In the genomic region with DNA sequence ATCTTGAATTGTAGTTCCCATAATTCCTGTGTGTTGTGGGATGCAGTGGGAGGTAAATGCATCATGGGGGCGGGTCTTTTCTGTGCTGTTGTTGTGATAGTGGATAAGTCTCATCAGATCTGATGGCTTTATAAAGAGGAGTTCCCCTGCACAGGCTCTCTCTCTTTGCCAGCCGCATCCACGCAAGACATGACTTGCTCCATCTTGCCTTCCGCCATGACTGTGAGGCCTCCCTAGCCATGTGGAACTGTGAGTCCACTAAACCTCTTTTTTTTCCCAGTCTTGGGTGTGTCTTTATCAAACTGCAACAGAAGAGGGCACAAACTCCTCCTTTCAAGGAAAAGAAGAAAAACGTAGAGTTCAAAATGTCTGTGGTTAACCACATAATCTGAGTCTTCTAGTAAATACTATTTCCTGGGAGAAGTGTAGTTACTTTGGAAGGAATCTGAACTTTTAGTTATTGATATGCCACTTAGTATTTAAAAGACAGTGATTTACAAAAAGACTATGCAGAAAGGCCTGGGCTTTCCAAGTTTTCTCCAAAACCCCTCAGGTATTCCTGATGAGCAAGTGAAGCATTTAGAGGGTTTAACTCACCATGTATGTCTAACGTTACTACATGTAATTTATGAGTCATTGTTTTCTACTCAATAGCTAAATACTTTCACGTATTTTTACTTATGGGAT, we compare ENCODE assay signal across 13 cellular contexts. TPM values are rescaled to one million over a fixed set of nuclear protein-coding genes. Genes with fewer than 3 reads are reported as not detected.
DNase-seq lines count a peak whose midpoint lies in the region; ATAC-seq, FAIRE-seq and TF ChIP-seq lines count a peak whose summit lies in the region.
"Had no signal": no experiment of that assay in that cellular context is flagged by ENCODE, and none has a peak within 500 bp of the region (broad histone marks: within the 10 kb centered on the region; RNA-seq: fewer than 3 reads in every experiment).

No MANE protein-coding gene starts in this region.

- H3K9me2 ChIP-seq in PC-3 (replicated peaks; ENCODE audit: low read length): no peaks in the 10 kb centered on the region

- H3K27me3 ChIP-seq in PC-3 (ENCODE audit: low read length): no peaks in the 10 kb centered on the region
- H3K27me3 ChIP-seq in tibial nerve: no peaks in the 10 kb centered on the region

- TF ChIP-seq EP300 in tibial nerve (IDR thresholded peaks at IDR 0.05): peak in 1 of 2 donors; percentile 61

- WGBS in tibial nerve, 2 donors: 67 to 78% methylated on average over 7 of the region's 7 CpGs

- H4K20me1 ChIP-seq in PC-3 (ENCODE audit: low read length): no peaks in the 10 kb centered on the region

- H3K36me3 Mint-ChIP-seq in natural killer cell treated with Interleukin-12 subunit alpha and Interleukin-12 subunit beta and Interleukin-15 and Interleukin-18, amount 100 ng/mL, for 72 hours: peaks cover 33% of the 10 kb centered on the region
- H3K36me3 Mint-ChIP-seq: stimulated activated naive B cell treated with anti-CD40 and anti-IgM and Interleukin-4, amounts not matched to agents 10 μg/mL and 1 μg/mL and 100 μg/mL, for 72 hours had no signal

- H3K4me1 ChIP-seq in PC-3 (ENCODE audit: insufficient read depth, low read length) (peaks cover 15% of the 10 kb centered on the region; the same call in 1 of the 2 replicates), tibial nerve (peaks cover 0 to 30% (median 4%) of the 10 kb centered on the region in 4 donors)

- H3K9me3 ChIP-seq in PC-3 (ENCODE audit: low read length) (no peaks in the 10 kb centered on the region), tibial nerve (no peaks in the 10 kb centered on the region)

- TF ChIP-seq CTCF in PC-3 (conservative IDR thresholded peaks at IDR 0.05; ENCODE audit: low read depth, low read length) (no peak), tibial nerve (IDR thresholded peaks at IDR 0.05) (no peak)

- POLR2A ChIA-PET in PC-3 (lab: Charles Lee; ENCODE audit: unreplicated experiment): interaction anchor here (0.7 kb wide), 2 partner anchors 153 to 1366 kb away, joined by 3 read pairs; no protein-coding TSS in a partner anchor

- no peak for TF ChIP-seq POLR2A in tibial nerve (IDR thresholded peaks at IDR 0.05)

- intact Hi-C loops in PC-3 (cut with micrococcal nuclease): loop anchor here (2.0 kb wide), 1 partner anchor 66 kb away; no protein-coding TSS in a partner anchor

- H2AFZ ChIP-seq in PC-3 (ENCODE audit: low read length): no peak overlapping the region

- H3K4me1 Mint-ChIP-seq in natural killer cell treated with Interleukin-12 subunit alpha and Interleukin-12 subunit beta and Interleukin-15 and Interleukin-18, amount 100 ng/mL, for 72 hours (ENCODE audit: low read depth in 2 of 2): peaks cover 68 to 75% of the 10 kb centered on the region in 2 donors
- H3K4me1 Mint-ChIP-seq: stimulated activated naive B cell treated with anti-CD40 and anti-IgM and Interleukin-4, amounts not matched to agents 10 μg/mL and 1 μg/mL and 100 μg/mL, for 72 hours had no signal

- H3K27ac ChIP-seq in PC-3 (ENCODE audit: low read length) (peak overlapping the region; percentile 18), epithelial cell of prostate (peak overlapping the region; percentile 76), tibial nerve (no peak overlapping the region)

- no TSS peak for BruUV-seq in PC-3 (replicated peaks; lab: Mats Ljungman, UMichigan)

- H3K4me2 ChIP-seq in PC-3 (ENCODE audit: low read length): 0 out of 2 replicates have a peak overlapping the region, but pooled peaks have one; percentile 2

- H3K4me3 Mint-ChIP-seq in natural killer cell treated with Interleukin-12 subunit alpha and Interleukin-12 subunit beta and Interleukin-15 and Interleukin-18, amount 100 ng/mL, for 72 hours: peak overlapping the region; percentile 28
- H3K4me3 Mint-ChIP-seq: stimulated activated naive B cell treated with anti-CD40 and anti-IgM and Interleukin-4, amounts not matched to agents 10 μg/mL and 1 μg/mL and 100 μg/mL, for 72 hours had no signal

- CTCF ChIA-PET in PC-3 (lab: Charles Lee): interaction anchor here (0.6 kb wide), 1 partner anchor 19 kb away, joined by 3 read pairs; no protein-coding TSS in a partner anchor

- peaks cover 2% of the 10 kb centered on the region for H3K9me3 Mint-ChIP-seq in natural killer cell treated with Interleukin-12 subunit alpha and Interleukin-12 subunit beta and Interleukin-15 and Interleukin-18, amount 100 ng/mL, for 72 hours
- H3K9me3 Mint-ChIP-seq: stimulated activated naive B cell treated with anti-CD40 and anti-IgM and Interleukin-4, amounts not matched to agents 10 μg/mL and 1 μg/mL and 100 μg/mL, for 72 hours had no signal

- H3K79me2 ChIP-seq in PC-3 (ENCODE audit: low read length): no peaks in the 10 kb centered on the region

- no peak overlapping the region for H3K4me3 ChIP-seq in PC-3 (ENCODE audit: low read length)
- no peak overlapping the region for H3K4me3 ChIP-seq in tibial nerve

- peak overlapping the region; percentile 86 to 94 for H3K27ac Mint-ChIP-seq in natural killer cell treated with Interleukin-12 subunit alpha and Interleukin-12 subunit beta and Interleukin-15 and Interleukin-18, amount 100 ng/mL, for 72 hours
- H3K27ac Mint-ChIP-seq: stimulated activated naive B cell treated with anti-CD40 and anti-IgM and Interleukin-4, amounts not matched to agents 10 μg/mL and 1 μg/mL and 100 μg/mL, for 72 hours had no signal

- peaks cover 29% of the 10 kb centered on the region for H3K36me3 ChIP-seq in PC-3 (ENCODE audit: low read depth, low read length)
- H3K36me3 ChIP-seq in tibial nerve: peaks cover 0 to 39% (median 0%) of the 10 kb centered on the region in 3 donors

- ATAC-seq in PC-3 (peak; percentile 67), GM18511 (IDR thresholded peaks at IDR 0.05; ENCODE audit: unreplicated experiment) (no peak)
- no peak for ATAC-seq in natural killer cell treated with Interleukin-12 subunit alpha and Interleukin-12 subunit beta and Interleukin-15 and Interleukin-18, amount 100 ng/mL, for 72 hours
- ATAC-seq: stimulated activated naive B cell treated with anti-CD40 and anti-IgM and Interleukin-4, amounts not matched to agents 10 μg/mL and 1 μg/mL and 100 μg/mL, for 72 hours had no signal

- DNase-seq in PC-3 (peak; percentile 71), epithelial cell of prostate (ENCODE audit: low read depth, low spot score) (peak; percentile 77), DMS 273 (lab: John Stamatoyannopoulos, UW; ENCODE audit: unreplicated experiment) (no peak), tibial nerve (ENCODE audit: low spot score in 2 of 2) (no peak)
- DNase-seq in natural killer cell treated with Interleukin-12 subunit alpha and Interleukin-12 subunit beta and Interleukin-15 and Interleukin-18, amount 100 ng/mL, for 72 hours (ENCODE audit: low spot score): no peak
- no peak for DNase-seq in stimulated activated CD4-positive, alpha-beta T cell treated with anti-CD3 and anti-CD28 coated beads, Interleukin-12 subunit alpha, Interleukin-12 subunit beta, amount 100 ng/mL, for 4 hours
- DNase-seq: activated T-cell treated with anti-CD3 and anti-CD28 coated beads for 4 hours; cerebellar nuclear complex; DMS79 treated with DMSO at 0.1 percent for 48 hours; NCI-H510A; stimulated activated naive B cell treated with anti-CD40 and anti-IgM and Interleukin-4, amounts not matched to agents 10 μg/mL and 1 μg/mL and 100 μg/mL, for 72 hours had no signal

- H3F3A ChIP-seq in PC-3 (ENCODE audit: low read length, unreplicated experiment): no peaks in the 10 kb centered on the region

- FAIRE-seq in G401.6 (lab: Jason Lieb, UNC): peak; percentile 95

- H3K27me3 Mint-ChIP-seq in natural killer cell treated with Interleukin-12 subunit alpha and Interleukin-12 subunit beta and Interleukin-15 and Interleukin-18, amount 100 ng/mL, for 72 hours: no peaks in the 10 kb centered on the region

- H3K9ac ChIP-seq in PC-3 (ENCODE audit: low read length): no peak overlapping the region

RNA-seq across cellular contexts. Expression of a gene that starts 10.0 kb away (rescaled TPM):
- 12.9 and 25.1 TPM in 2 replicates for total RNA-seq in PC-3 (2014; rRNA removed)
- total RNA-seq in natural killer cell treated with Interleukin-12 subunit alpha and Interleukin-12 subunit beta and Interleukin-15 and Interleukin-18, amount 100 ng/mL, for 72 hours: 10 to 100 TPM; 24.4 to 35.2 TPM
- total RNA-seq in tibial nerve: 100 to 1,000 TPM; 232 to 412 (median 327) TPM

Comparison
In these comparisons a context has a peak if more than half of its experiments do, and no peak if none do; other contexts are left out.
1. DNase-seq: peak in PC-3 (single experiment) and epithelial cell of prostate (single experiment); none in natural killer cell treated with Interleukin-12 subunit alpha and Interleukin-12 subunit beta and Interleukin-15 and Interleukin-18, amount 100 ng/mL, for 72 hours (single experiment), stimulated activated CD4-positive, alpha-beta T cell treated with anti-CD3 and anti-CD28 coated beads, Interleukin-12 subunit alpha, Interleukin-12 subunit beta, amount 100 ng/mL, for 4 hours (single experiment), DMS 273 (single experiment) and tibial nerve (0 of 2).
2. H3K27ac ChIP-seq: peak in PC-3 (single experiment) and epithelial cell of prostate (single experiment); none in tibial nerve (0 of 4).